Comparison of ENCODE assay signal across 20 cellular contexts in the genomic region with DNA sequence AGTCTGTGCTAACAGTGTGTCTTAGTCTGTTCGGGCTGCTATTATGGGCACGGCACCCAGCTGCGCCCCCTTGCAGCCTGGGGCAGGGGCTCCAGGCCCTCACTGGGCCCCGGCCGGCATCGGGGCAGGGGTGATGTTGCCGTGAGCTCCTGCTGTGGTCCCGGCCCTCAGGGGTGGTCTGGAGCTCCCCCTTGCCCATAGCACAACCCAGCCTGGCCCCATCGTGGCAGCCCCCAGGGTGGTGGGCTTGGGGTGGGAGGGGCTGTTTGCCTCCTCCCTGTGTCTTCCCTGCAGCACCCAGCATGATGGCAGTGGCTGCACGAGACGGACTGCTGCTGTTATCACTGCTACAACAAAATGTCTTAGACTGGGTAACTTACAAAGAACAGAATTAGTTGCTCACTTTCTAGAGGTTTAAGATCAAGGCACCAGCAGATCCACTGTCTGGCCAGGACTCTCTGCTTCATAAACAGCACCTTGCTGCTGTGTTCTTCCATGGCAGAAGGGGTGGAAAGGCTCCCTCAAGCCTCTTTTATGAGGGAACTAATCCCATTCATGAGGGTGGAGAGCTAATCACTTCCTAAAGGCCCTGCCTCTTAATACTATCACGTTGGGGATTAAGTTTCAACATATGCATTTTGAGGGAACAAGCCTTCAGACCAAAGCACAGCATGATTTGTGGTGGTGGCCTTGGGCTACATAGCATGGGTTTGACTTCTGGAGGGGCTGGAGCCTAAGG.
"Had no signal": no experiment of that assay in that cellular context is flagged by ENCODE, and none has a peak within 500 bp of the region (broad histone marks: within the 10 kb centered on the region; RNA-seq: fewer than 3 reads in every experiment).

No MANE protein-coding gene starts in this region.

- H3K4me3 ChIP-seq: gastrocnemius medialis, tibial nerve, uterus had no signal

- ATAC-seq: activated T-cell treated with anti-CD3 and anti-CD28 coated beads, Interleukin-2, amount 50 U/mL, for 4 hours; esophagus mucosa; gastrocnemius medialis; left lobe of liver had no signal

- DNase-seq: activated CD4-positive, alpha-beta T cell treated with anti-CD3 and anti-CD28 coated beads, Interleukin-2, amount 50 U/mL, for 1 hour; activated CD4-positive, CD25-positive, alpha-beta regulatory T cell treated with anti-CD3 and anti-CD28 coated beads, Interleukin-2, amount 50 U/mL, for 72 hours; activated CD8-positive, alpha-beta memory T cell treated with anti-CD3 and anti-CD28 coated beads, Interleukin-2, amount 50 U/mL, for 4 hours; activated naive CD4-positive, alpha-beta T cell treated with anti-CD3 and anti-CD28 coated beads, Interleukin-2, amount 10 ng/mL, durations not matched to agents 7 days and 5 days; activated T-cell treated with anti-CD3 and anti-CD28 coated beads, Interleukin-2, amount 50 U/mL, for 4 hours; effector CD8-positive, alpha-beta T cell; gastrocnemius medialis; head of caudate nucleus; midbrain; nephron progenitor cell; retina; stimulated activated naive CD4-positive, alpha-beta T cell treated with Interleukin-2 at 50 U/mL for 16 hours; T-helper 9 cell; uterus had no signal

- H3K27me3 ChIP-seq: gastrocnemius medialis, tibial nerve, uterus had no signal

- H3K9me3 ChIP-seq: gastrocnemius medialis, tibial nerve, uterus had no signal

- H3K4me1 ChIP-seq: gastrocnemius medialis, tibial nerve, uterus had no signal

- H3K36me3 ChIP-seq: gastrocnemius medialis, tibial nerve, uterus had no signal

- FAIRE-seq: astrocyte, bronchial epithelial cell, keratinocyte had no signal

- H3K27ac ChIP-seq: gastrocnemius medialis, tibial nerve, uterus had no signal
